1 cellular context compared by ENCODE assay signal in the genomic region with DNA sequence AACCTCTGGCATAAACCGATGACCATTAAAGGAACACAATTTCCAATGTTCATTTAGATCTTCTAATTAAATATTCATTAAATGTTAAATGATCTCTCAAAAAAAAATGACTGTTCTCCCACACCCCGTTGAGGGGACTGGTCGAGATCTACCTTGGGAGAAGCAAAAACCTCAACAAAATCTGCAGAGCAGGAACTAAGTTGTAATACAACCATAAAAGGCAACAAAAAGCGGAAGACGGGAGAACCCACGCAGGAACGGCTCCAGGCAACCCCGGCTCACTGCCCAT.
TF ChIP-seq lines count a peak whose summit lies in the region.

No MANE protein-coding gene starts in this region.

TF ChIP-seq in GM23338, 12 proteins besides CTCF, POLR2A, EP300 and RAD21 (continued from another document):
- TF ChIP-seq EZH2 (IDR thresholded peaks at IDR 0.05; ENCODE audit: low read depth, unreplicated experiment) (no peak), EZH2phosphoT487 (IDR thresholded peaks at IDR 0.05; ENCODE audit: unreplicated experiment) (no peak), STAT1 (IDR thresholded peaks at IDR 0.05; ENCODE audit: unreplicated experiment) (no peak), JUNB (IDR thresholded peaks at IDR 0.05; ENCODE audit: unreplicated experiment) (no peak), POLR2AphosphoS5 (IDR thresholded peaks at IDR 0.05; ENCODE audit: low read depth) (no peak)
- TF ChIP-seq, protein P1, sequence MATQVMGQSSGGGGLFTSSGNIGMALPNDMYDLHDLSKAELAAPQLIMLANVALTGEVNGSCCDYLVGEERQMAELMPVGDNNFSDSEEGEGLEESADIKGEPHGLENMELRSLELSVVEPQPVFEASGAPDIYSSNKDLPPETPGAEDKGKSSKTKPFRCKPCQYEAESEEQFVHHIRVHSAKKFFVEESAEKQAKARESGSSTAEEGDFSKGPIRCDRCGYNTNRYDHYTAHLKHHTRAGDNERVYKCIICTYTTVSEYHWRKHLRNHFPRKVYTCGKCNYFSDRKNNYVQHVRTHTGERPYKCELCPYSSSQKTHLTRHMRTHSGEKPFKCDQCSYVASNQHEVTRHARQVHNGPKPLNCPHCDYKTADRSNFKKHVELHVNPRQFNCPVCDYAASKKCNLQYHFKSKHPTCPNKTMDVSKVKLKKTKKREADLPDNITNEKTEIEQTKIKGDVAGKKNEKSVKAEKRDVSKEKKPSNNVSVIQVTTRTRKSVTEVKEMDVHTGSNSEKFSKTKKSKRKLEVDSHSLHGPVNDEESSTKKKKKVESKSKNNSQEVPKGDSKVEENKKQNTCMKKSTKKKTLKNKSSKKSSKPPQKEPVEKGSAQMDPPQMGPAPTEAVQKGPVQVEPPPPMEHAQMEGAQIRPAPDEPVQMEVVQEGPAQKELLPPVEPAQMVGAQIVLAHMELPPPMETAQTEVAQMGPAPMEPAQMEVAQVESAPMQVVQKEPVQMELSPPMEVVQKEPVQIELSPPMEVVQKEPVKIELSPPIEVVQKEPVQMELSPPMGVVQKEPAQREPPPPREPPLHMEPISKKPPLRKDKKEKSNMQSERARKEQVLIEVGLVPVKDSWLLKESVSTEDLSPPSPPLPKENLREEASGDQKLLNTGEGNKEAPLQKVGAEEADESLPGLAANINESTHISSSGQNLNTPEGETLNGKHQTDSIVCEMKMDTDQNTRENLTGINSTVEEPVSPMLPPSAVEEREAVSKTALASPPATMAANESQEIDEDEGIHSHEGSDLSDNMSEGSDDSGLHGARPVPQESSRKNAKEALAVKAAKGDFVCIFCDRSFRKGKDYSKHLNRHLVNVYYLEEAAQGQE (IDR thresholded peaks at IDR 0.05; ENCODE audit: unreplicated experiment) = no peak
- TF ChIP-seq, protein P2, sequence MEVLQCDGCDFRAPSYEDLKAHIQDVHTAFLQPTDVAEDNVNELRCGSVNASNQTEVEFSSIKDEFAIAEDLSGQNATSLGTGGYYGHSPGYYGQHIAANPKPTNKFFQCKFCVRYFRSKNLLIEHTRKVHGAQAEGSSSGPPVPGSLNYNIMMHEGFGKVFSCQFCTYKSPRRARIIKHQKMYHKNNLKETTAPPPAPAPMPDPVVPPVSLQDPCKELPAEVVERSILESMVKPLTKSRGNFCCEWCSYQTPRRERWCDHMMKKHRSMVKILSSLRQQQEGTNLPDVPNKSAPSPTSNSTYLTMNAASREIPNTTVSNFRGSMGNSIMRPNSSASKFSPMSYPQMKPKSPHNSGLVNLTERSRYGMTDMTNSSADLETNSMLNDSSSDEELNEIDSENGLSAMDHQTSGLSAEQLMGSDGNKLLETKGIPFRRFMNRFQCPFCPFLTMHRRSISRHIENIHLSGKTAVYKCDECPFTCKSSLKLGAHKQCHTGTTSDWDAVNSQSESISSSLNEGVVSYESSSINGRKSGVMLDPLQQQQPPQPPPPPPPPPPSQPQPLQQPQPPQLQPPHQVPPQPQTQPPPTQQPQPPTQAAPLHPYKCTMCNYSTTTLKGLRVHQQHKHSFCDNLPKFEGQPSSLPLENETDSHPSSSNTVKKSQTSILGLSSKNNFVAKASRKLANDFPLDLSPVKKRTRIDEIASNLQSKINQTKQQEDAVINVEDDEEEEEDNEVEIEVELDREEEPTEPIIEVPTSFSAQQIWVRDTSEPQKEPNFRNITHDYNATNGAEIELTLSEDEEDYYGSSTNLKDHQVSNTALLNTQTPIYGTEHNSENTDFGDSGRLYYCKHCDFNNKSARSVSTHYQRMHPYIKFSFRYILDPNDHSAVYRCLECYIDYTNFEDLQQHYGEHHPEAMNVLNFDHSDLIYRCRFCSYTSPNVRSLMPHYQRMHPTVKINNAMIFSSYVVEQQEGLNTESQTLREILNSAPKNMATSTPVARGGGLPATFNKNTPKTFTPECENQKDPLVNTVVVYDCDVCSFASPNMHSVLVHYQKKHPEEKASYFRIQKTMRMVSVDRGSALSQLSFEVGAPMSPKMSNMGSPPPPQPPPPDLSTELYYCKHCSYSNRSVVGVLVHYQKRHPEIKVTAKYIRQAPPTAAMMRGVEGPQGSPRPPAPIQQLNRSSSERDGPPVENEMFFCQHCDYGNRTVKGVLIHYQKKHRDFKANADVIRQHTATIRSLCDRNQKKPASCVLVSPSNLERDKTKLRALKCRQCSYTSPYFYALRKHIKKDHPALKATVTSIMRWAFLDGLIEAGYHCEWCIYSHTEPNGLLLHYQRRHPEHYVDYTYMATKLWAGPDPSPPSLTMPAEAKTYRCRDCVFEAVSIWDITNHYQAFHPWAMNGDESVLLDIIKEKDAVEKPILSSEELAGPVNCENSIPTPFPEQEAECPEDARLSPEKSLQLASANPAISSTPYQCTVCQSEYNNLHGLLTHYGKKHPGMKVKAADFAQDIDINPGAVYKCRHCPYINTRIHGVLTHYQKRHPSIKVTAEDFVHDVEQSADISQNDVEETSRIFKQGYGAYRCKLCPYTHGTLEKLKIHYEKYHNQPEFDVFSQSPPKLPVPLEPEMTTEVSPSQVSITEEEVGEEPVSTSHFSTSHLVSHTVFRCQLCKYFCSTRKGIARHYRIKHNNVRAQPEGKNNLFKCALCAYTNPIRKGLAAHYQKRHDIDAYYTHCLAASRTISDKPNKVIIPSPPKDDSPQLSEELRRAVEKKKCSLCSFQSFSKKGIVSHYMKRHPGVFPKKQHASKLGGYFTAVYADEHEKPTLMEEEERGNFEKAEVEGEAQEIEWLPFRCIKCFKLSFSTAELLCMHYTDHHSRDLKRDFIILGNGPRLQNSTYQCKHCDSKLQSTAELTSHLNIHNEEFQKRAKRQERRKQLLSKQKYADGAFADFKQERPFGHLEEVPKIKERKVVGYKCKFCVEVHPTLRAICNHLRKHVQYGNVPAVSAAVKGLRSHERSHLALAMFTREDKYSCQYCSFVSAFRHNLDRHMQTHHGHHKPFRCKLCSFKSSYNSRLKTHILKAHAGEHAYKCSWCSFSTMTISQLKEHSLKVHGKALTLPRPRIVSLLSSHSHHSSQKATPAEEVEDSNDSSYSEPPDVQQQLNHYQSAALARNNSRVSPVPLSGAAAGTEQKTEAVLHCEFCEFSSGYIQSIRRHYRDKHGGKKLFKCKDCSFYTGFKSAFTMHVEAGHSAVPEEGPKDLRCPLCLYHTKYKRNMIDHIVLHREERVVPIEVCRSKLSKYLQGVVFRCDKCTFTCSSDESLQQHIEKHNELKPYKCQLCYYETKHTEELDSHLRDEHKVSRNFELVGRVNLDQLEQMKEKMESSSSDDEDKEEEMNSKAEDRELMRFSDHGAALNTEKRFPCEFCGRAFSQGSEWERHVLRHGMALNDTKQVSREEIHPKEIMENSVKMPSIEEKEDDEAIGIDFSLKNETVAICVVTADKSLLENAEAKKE (CRISPR knock-in tag; IDR thresholded peaks at IDR 0.05) = no peak
